8 cellular contexts compared by ENCODE assay signal in the genomic region with DNA sequence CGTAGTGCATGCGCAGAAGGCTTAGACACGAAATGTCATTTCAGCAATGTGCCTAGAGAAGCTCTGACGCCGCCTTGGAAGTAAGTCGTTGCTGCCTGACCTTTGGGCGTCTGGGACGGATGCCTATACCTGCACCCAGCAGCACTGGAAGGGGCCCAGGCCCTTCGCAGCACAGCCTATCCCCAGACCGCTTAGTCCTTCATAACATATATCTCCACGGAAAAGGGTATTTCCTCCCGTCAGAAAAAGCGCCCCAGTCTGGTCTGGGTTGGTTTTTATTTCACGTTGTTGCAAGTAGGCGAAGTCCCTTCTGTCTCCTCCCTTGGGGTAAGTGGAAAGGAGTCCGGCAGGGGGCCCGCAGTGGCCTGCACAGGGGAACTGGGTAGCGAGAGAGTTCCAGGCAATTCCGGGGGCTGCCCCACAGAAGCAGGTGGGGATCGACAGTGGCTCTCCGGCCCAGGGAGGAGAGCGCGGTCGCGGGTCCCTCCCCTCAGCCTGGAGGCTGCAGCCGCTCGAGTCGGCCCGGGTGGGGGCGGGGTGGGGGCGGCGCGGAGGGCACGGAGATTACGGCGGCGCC. TPM values are rescaled to one million over a fixed set of nuclear protein-coding genes. Genes with fewer than 3 reads are reported as not detected.
DNase-seq lines count a peak whose midpoint lies in the region; ATAC-seq, FAIRE-seq and TF ChIP-seq lines count a peak whose summit lies in the region.

No MANE protein-coding gene starts in this region.

- FAIRE-seq in pancreas (lab: Jason Lieb, UNC), result no peak
- FAIRE-seq in GM12891 (lab: Jason Lieb, UNC), result no peak

- H3K36me3 ChIP-seq in gastroesophageal sphincter, result no peaks in the 10 kb centered on the region
- H3K36me3 ChIP-seq in pancreas, result no peaks in the 10 kb centered on the region

- H3K27ac ChIP-seq in gastroesophageal sphincter (peak overlapping the region in 3 of 4 donors; percentile 24 to 81 (median 54)), pancreas (no peak overlapping the region)

- DNase-seq in DMS53 treated with DMSO at 0.1 percent for 48 hours (lab: John Stamatoyannopoulos, UW; ENCODE audit: unreplicated experiment), result peak; percentile 53
- DNase-seq in NCI-H526 (lab: John Stamatoyannopoulos, UW), result peak; percentile 28 to 69
- peak in 1 of 6 donors; percentile 44 for DNase-seq in pancreas
- no peak for DNase-seq in stimulated activated CD4-positive, alpha-beta T cell treated with anti-CD3 and anti-CD28 coated beads, Interleukin-15, amount 100 ng/mL, for 24 hours
- DNase-seq in GM12891 (ENCODE audit: insufficient read length, low spot score), result no peak
- no peak for DNase-seq in NCI-H524 treated with DMSO at 0.1 percent for 48 hours (lab: John Stamatoyannopoulos, UW)
- no peak for DNase-seq in Ammon's horn (ENCODE audit: low spot score)

- H3K27me3 ChIP-seq in gastroesophageal sphincter (peaks cover 53% of the 10 kb centered on the region), pancreas (peaks cover 0 to 30% (median 9%) of the 10 kb centered on the region in 4 donors)

- peak overlapping the region; percentile 19 to 59 for H3K4me3 ChIP-seq in gastroesophageal sphincter
- peak overlapping the region in 3 of 4 donors; percentile 12 to 51 (median 33) for H3K4me3 ChIP-seq in pancreas

- ATAC-seq in gastroesophageal sphincter (peak; percentile 25), pancreas (peak in 3 of 4 donors; percentile 20 to 52 (median 24))

- TF ChIP-seq EP300 in gastroesophageal sphincter (IDR thresholded peaks at IDR 0.05), result no peak

- intact Hi-C loops in pancreas (cut with DNase I), result no loop called here

- H3K4me1 ChIP-seq in gastroesophageal sphincter (peaks cover 0 to 31% (median 18%) of the 10 kb centered on the region in 3 donors), pancreas (peaks cover 0 to 6% (median 0%) of the 10 kb centered on the region in 3 donors)

- TF ChIP-seq CTCF in gastroesophageal sphincter (IDR thresholded peaks at IDR 0.05) (no peak), pancreas (IDR thresholded peaks at IDR 0.05) (no peak)

- H3K9me3 ChIP-seq in gastroesophageal sphincter, result no peaks in the 10 kb centered on the region
- no peaks in the 10 kb centered on the region for H3K9me3 ChIP-seq in pancreas

- 48 to 57% methylated on average over 5 to 12 of the region's 37 CpGs for WGBS in gastroesophageal sphincter (ENCODE audit: low coverage in 1 of 2), 2 donors
- WGBS in pancreas, 2 donors, result 8% methylated on average over 21 to 37 of the region's 37 CpGs

- TF ChIP-seq POLR2A in gastroesophageal sphincter (IDR thresholded peaks at IDR 0.05), result no peak
- TF ChIP-seq POLR2A in GM12891 (IDR thresholded peaks at IDR 0.05; ENCODE audit: low read depth, low read length), result no peak

TF ChIP-seq in GM12891, 5 proteins besides CTCF, POLR2A, EP300 and RAD21:
- TF ChIP-seq POLR2AphosphoS5 (IDR thresholded peaks at IDR 0.05; ENCODE audit: low read depth, low read length) (no peak), TAF1 (IDR thresholded peaks at IDR 0.05; ENCODE audit: low read depth, low read length) (no peak), SPI1 (IDR thresholded peaks at IDR 0.05; ENCODE audit: low read depth, low read length) (no peak), POU2F2 (IDR thresholded peaks at IDR 0.05; ENCODE audit: low read depth, low read length) (no peak)

RNA-seq across cellular contexts. Expression of a gene that starts 0.6 kb away (rescaled TPM):
- 1 to 10 TPM; 1.4 to 3.1 (median 1.6) TPM for total RNA-seq in gastroesophageal sphincter
- total RNA-seq in pancreas, result 1 to 10 TPM in 1 of 6 donors, under 1 TPM in 5; 0.08 to 1.3 (median 0.17) TPM
- under 1 TPM; 0.19 to 0.21 TPM for polyA plus RNA-seq in pancreas
- 0.04 TPM for polyA plus RNA-seq in GM12891 (2012; ENCODE audit: low read depth, missing spikeins)

Comparison
In these comparisons a context has a peak if more than half of its experiments do, and no peak if none do; other contexts are left out.
1. DNase-seq: peak in DMS53 treated with DMSO at 0.1 percent for 48 hours (single experiment) and NCI-H526 (2 of 2); none in stimulated activated CD4-positive, alpha-beta T cell treated with anti-CD3 and anti-CD28 coated beads, Interleukin-15, amount 100 ng/mL, for 24 hours (single experiment), GM12891 (single experiment), NCI-H524 treated with DMSO at 0.1 percent for 48 hours (single experiment) and Ammon's horn (single experiment).
2. H3K27ac ChIP-seq: peak in gastroesophageal sphincter (3 of 4); none in pancreas (0 of 4).